Comparison of ENCODE assay signal across 1 cellular context in the genomic region with DNA sequence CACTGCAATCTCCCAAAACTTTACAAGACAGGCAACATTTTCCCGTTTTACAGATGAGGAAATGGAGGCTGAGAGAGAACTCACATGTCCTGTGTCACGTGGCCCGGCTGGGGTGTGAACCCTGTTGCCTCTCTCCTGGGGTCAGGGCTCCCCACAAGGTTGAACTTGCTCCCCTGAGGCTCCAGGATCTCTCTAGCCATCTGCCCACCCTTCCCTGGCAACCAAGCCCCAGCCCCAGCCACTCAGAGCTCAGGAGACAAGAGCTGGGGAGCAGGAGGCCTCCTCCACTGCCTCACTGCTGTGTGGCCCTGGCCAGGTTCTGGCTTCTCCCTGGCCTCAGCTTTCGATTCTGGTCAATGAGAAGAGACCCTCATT.
A peak's percentile ranks its signal among the peaks of the same experiment; 100 is the strongest.
TF ChIP-seq lines count a peak whose summit lies in the region.

No MANE protein-coding gene starts in this region.

TF ChIP-seq in HepG2, 621 proteins besides CTCF, POLR2A, EP300 and RAD21:
- TF ChIP-seq ZNF83 (CRISPR knock-in tag; IDR thresholded peaks at IDR 0.05; ENCODE audit: borderline replicate concordance), result no peak
- TF ChIP-seq, protein P1, sequence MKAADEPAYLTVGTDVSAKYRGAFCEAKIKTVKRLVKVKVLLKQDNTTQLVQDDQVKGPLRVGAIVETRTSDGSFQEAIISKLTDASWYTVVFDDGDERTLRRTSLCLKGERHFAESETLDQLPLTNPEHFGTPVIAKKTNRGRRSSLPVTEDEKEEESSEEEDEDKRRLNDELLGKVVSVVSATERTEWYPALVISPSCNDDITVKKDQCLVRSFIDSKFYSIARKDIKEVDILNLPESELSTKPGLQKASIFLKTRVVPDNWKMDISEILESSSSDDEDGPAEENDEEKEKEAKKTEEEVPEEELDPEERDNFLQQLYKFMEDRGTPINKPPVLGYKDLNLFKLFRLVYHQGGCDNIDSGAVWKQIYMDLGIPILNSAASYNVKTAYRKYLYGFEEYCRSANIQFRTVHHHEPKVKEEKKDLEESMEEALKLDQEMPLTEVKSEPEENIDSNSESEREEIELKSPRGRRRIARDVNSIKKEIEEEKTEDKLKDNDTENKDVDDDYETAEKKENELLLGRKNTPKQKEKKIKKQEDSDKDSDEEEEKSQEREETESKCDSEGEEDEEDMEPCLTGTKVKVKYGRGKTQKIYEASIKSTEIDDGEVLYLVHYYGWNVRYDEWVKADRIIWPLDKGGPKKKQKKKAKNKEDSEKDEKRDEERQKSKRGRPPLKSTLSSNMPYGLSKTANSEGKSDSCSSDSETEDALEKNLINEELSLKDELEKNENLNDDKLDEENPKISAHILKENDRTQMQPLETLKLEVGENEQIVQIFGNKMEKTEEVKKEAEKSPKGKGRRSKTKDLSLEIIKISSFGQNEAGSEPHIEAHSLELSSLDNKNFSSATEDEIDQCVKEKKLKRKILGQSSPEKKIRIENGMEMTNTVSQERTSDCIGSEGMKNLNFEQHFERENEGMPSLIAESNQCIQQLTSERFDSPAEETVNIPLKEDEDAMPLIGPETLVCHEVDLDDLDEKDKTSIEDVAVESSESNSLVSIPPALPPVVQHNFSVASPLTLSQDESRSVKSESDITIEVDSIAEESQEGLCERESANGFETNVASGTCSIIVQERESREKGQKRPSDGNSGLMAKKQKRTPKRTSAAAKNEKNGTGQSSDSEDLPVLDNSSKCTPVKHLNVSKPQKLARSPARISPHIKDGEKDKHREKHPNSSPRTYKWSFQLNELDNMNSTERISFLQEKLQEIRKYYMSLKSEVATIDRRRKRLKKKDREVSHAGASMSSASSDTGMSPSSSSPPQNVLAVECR (CRISPR knock-in tag; IDR thresholded peaks at IDR 0.05; ENCODE audit: borderline replicate concordance), result no peak
- TF ChIP-seq ZMYM3 (CRISPR knock-in tag; IDR thresholded peaks at IDR 0.05), result 0 out of 2 replicates have a peak, but pooled peaks have one; percentile 1
- TF ChIP-seq ZNF629 (CRISPR knock-in tag; conservative IDR thresholded peaks at IDR 0.05), result 0 out of 2 replicates have a peak, but pooled peaks have one; percentile 35
- no peak for TF ChIP-seq ZSCAN21 (CRISPR knock-in tag; IDR thresholded peaks at IDR 0.05; ENCODE audit: borderline replicate concordance)
- TF ChIP-seq, protein P2, sequence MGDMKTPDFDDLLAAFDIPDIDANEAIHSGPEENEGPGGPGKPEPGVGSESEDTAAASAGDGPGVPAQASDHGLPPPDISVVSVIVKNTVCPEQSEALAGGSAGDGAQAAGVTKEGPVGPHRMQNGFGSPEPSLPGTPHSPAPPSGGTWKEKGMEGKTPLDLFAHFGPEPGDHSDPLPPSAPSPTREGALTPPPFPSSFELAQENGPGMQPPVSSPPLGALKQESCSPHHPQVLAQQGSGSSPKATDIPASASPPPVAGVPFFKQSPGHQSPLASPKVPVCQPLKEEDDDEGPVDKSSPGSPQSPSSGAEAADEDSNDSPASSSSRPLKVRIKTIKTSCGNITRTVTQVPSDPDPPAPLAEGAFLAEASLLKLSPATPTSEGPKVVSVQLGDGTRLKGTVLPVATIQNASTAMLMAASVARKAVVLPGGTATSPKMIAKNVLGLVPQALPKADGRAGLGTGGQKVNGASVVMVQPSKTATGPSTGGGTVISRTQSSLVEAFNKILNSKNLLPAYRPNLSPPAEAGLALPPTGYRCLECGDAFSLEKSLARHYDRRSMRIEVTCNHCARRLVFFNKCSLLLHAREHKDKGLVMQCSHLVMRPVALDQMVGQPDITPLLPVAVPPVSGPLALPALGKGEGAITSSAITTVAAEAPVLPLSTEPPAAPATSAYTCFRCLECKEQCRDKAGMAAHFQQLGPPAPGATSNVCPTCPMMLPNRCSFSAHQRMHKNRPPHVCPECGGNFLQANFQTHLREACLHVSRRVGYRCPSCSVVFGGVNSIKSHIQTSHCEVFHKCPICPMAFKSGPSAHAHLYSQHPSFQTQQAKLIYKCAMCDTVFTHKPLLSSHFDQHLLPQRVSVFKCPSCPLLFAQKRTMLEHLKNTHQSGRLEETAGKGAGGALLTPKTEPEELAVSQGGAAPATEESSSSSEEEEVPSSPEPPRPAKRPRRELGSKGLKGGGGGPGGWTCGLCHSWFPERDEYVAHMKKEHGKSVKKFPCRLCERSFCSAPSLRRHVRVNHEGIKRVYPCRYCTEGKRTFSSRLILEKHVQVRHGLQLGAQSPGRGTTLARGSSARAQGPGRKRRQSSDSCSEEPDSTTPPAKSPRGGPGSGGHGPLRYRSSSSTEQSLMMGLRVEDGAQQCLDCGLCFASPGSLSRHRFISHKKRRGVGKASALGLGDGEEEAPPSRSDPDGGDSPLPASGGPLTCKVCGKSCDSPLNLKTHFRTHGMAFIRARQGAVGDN (CRISPR knock-in tag; IDR thresholded peaks at IDR 0.05), result 0 out of 2 replicates have a peak, but pooled peaks have one; percentile 16
- TF ChIP-seq REPIN1 (CRISPR knock-in tag; IDR thresholded peaks at IDR 0.05; ENCODE audit: borderline replicate concordance, low read depth), result no peak
